8 cellular contexts compared by ENCODE assay signal in genomic region chr6:35731414-35731735, GRCh38. TPM values are rescaled to one million over a fixed set of nuclear protein-coding genes. Genes with fewer than 3 reads are reported as not detected.
DNase-seq lines count a peak whose midpoint lies in the region; ATAC-seq and TF ChIP-seq lines count a peak whose summit lies in the region.

No MANE protein-coding gene starts in this region.

- CTCF ChIA-PET in activated CD4-positive, alpha-beta memory T cell treated with anti-CD3 and anti-CD28 coated beads, Interleukin-2, amount 10 ng/mL, durations not matched to agents 7 days and 5 days (lab: Charles Lee): no interaction called here

- no peaks in the 10 kb centered on the region for H3K9me3 Mint-ChIP-seq in activated CD4-positive, alpha-beta memory T cell treated with anti-CD3 and anti-CD28 coated beads, Interleukin-2, amount 10 ng/mL, durations not matched to agents 7 days and 5 days

- H3K27ac Mint-ChIP-seq in activated CD4-positive, alpha-beta memory T cell treated with anti-CD3 and anti-CD28 coated beads, Interleukin-2, amount 10 ng/mL, durations not matched to agents 7 days and 5 days: peak overlapping the region; percentile 94

- H3K4me3 ChIP-seq in duodenal mucosa (ENCODE audit: low read depth in 1 of 2, low read length in 2 of 2) (peak overlapping the region; percentile 74 to 77), lower lobe of right lung (peak overlapping the region; percentile 73)

- TF ChIP-seq CTCF in lower lobe of right lung (IDR thresholded peaks at IDR 0.05): no peak

- H3K9me3 ChIP-seq in duodenal mucosa (ENCODE audit: control insufficient read depth in 1 of 2, low read length in 2 of 2) (no peaks in the 10 kb centered on the region), lower lobe of right lung (no peaks in the 10 kb centered on the region)

- no peaks in the 10 kb centered on the region for H3K27me3 ChIP-seq in duodenal mucosa (ENCODE audit: control insufficient read depth in 1 of 2, insufficient read depth in 2 of 2, low read length in 2 of 2)
- no peaks in the 10 kb centered on the region for H3K27me3 ChIP-seq in lower lobe of right lung (ENCODE audit: low read depth)

- H3K4me3 Mint-ChIP-seq in activated CD4-positive, alpha-beta memory T cell treated with anti-CD3 and anti-CD28 coated beads, Interleukin-2, amount 10 ng/mL, durations not matched to agents 7 days and 5 days: peak overlapping the region; percentile 83

- H3K9ac ChIP-seq in duodenal mucosa (ENCODE audit: low read depth in 1 of 2, low read length in 2 of 2): peak overlapping the region; percentile 46 to 58

- H3K36me3 Mint-ChIP-seq in activated CD4-positive, alpha-beta memory T cell treated with anti-CD3 and anti-CD28 coated beads, Interleukin-2, amount 10 ng/mL, durations not matched to agents 7 days and 5 days (ENCODE audit: low read depth): no peaks in the 10 kb centered on the region

- intact Hi-C loops in lower lobe of right lung (cut with DNase I): no loop called here

- H3K4me1 ChIP-seq in duodenal mucosa (ENCODE audit: control insufficient read depth in 1 of 2, insufficient read depth in 2 of 2, low read length in 2 of 2) (peaks cover 47 to 61% of the 10 kb centered on the region in 2 donors), lower lobe of right lung (peaks cover 75% of the 10 kb centered on the region)

- POLR2A ChIA-PET in activated CD4-positive, alpha-beta memory T cell treated with anti-CD3 and anti-CD28 coated beads, Interleukin-2, amount 10 ng/mL, durations not matched to agents 7 days and 5 days (lab: Charles Lee): interaction anchor here (0.6 to 3.6 kb wide), 12 partner anchors 9 to 429 kb away, joined by 3 to 36 read pairs (median 5); partner anchors contain the start of genes FKBP5 and PPARD

- H3K4me1 Mint-ChIP-seq in activated CD4-positive, alpha-beta memory T cell treated with anti-CD3 and anti-CD28 coated beads, Interleukin-2, amount 10 ng/mL, durations not matched to agents 7 days and 5 days: peaks cover 77% of the 10 kb centered on the region

- DNase-seq in Ammon's horn (ENCODE audit: low spot score): peak; percentile 98
- DNase-seq in NCI-H748 (lab: John Stamatoyannopoulos, UW; ENCODE audit: unreplicated experiment): peak; percentile 91
- peak; percentile 95 for DNase-seq in activated CD4-positive, alpha-beta memory T cell treated with anti-CD3 and anti-CD28 coated beads, Interleukin-2, amount 10 ng/mL, durations not matched to agents 7 days and 5 days
- peak; percentile 98 for DNase-seq in lower lobe of right lung
- DNase-seq in stimulated activated CD4-positive, alpha-beta T cell treated with anti-CD3 and anti-CD28 coated beads, TNF-alpha, amount 100 ng/mL, for 1 hour (ENCODE audit: low read depth in 3 of 3, low spot score in 1 of 3): peak; percentile 74 to 90 (median 76)

- no peaks in the 10 kb centered on the region for H3K27me3 Mint-ChIP-seq in activated CD4-positive, alpha-beta memory T cell treated with anti-CD3 and anti-CD28 coated beads, Interleukin-2, amount 10 ng/mL, durations not matched to agents 7 days and 5 days

- H3K27ac ChIP-seq in duodenal mucosa (ENCODE audit: low read depth, low read length): peak overlapping the region; percentile 92
- H3K27ac ChIP-seq in lower lobe of right lung: peak overlapping the region; percentile 98

- peak; percentile 53 for ATAC-seq in GM19043 (IDR thresholded peaks at IDR 0.05; ENCODE audit: low read depth, unreplicated experiment)
- peak; percentile 45 for ATAC-seq in HG03342 (IDR thresholded peaks at IDR 0.05; ENCODE audit: unreplicated experiment)
- peak; percentile 73 to 76 for ATAC-seq in lower lobe of right lung

- H3K36me3 ChIP-seq in duodenal mucosa (ENCODE audit: control insufficient read depth in 1 of 2, insufficient read depth in 2 of 2, low read length in 2 of 2) (no peaks in the 10 kb centered on the region), lower lobe of right lung (no peaks in the 10 kb centered on the region)

RNA-seq across cellular contexts. Expression of gene ARMC12, which starts 5.5 kb away (rescaled TPM):
- 1 to 10 TPM in 1 of 2 experiments, under 1 TPM in 1; 0.40 to 1.3 TPM for total RNA-seq in activated CD4-positive, alpha-beta memory T cell treated with anti-CD3 and anti-CD28 coated beads, Interleukin-2, amount 10 ng/mL, durations not matched to agents 7 days and 5 days
- total RNA-seq in lower lobe of right lung: not detected

RNA-seq across cellular contexts. Expression of gene FKBP5, which starts 42.7 kb away (rescaled TPM):
- total RNA-seq in activated CD4-positive, alpha-beta memory T cell treated with anti-CD3 and anti-CD28 coated beads, Interleukin-2, amount 10 ng/mL, durations not matched to agents 7 days and 5 days: 10 to 100 TPM; 51.1 to 51.5 TPM
- total RNA-seq in lower lobe of right lung: 128 TPM

RNA-seq across cellular contexts. Expression of gene CLPSL2, which starts 45.0 kb away (rescaled TPM):
- total RNA-seq in activated CD4-positive, alpha-beta memory T cell treated with anti-CD3 and anti-CD28 coated beads, Interleukin-2, amount 10 ng/mL, durations not matched to agents 7 days and 5 days: not detected
- total RNA-seq in lower lobe of right lung: not detected

RNA-seq across cellular contexts. Expression of gene CLPSL1, which starts 49.4 kb away (rescaled TPM):
- not detected for total RNA-seq in activated CD4-positive, alpha-beta memory T cell treated with anti-CD3 and anti-CD28 coated beads, Interleukin-2, amount 10 ng/mL, durations not matched to agents 7 days and 5 days
- total RNA-seq in lower lobe of right lung: not detected

Comparison
In these comparisons a context has a peak if more than half of its experiments do, and no peak if none do; other contexts are left out.
1. Peak in every context shown above with its lines: DNase-seq, ATAC-seq, H3K4me3 ChIP-seq and H3K27ac ChIP-seq.